In genomic region chr3:118974356-118975097, GRCh38 we compare ENCODE assay signal across 15 cellular contexts.
DNase-seq lines count a peak whose midpoint lies in the region; ATAC-seq and TF ChIP-seq lines count a peak whose summit lies in the region.
"Had no signal": no experiment of that assay in that cellular context is flagged by ENCODE, and none has a peak within 500 bp of the region (broad histone marks: within the 10 kb centered on the region; RNA-seq: fewer than 3 reads in every experiment).

No MANE protein-coding gene starts in this region.

- H3K27ac Mint-ChIP-seq in activated CD4-positive, alpha-beta T cell treated with anti-CD3 and anti-CD28 coated beads, Interleukin-2, amount 10 ng/mL, durations not matched to agents 24 days and 14 days = no peak overlapping the region
- H3K27ac Mint-ChIP-seq in neural crest cell (ENCODE audit: unreplicated experiment) (peak overlapping the region; percentile 44), natural killer cell (no peak overlapping the region)
- no peak overlapping the region for H3K27ac Mint-ChIP-seq in activated naive CD8-positive, alpha-beta T cell treated with anti-CD3 and anti-CD28 coated beads for 36 hours
- H3K27ac Mint-ChIP-seq: CD8-positive, alpha-beta T cell; HFFc6 had no signal

- peaks cover 10% of the 10 kb centered on the region for H3K27me3 Mint-ChIP-seq in activated CD4-positive, alpha-beta T cell treated with anti-CD3 and anti-CD28 coated beads, Interleukin-2, amount 10 ng/mL, durations not matched to agents 24 days and 14 days
- no peaks in the 10 kb centered on the region for H3K27me3 Mint-ChIP-seq in neural crest cell (ENCODE audit: low read depth)
- peaks cover 2 to 5% of the 10 kb centered on the region in 2 donors for H3K27me3 Mint-ChIP-seq in natural killer cell (ENCODE audit: low read depth in 2 of 2)
- H3K27me3 Mint-ChIP-seq in activated naive CD8-positive, alpha-beta T cell treated with anti-CD3 and anti-CD28 coated beads for 36 hours = peaks cover 6% of the 10 kb centered on the region

- intact Hi-C loops in activated CD4-positive, alpha-beta T cell treated with anti-CD3 and anti-CD28 coated beads, Interleukin-2, amount 10 ng/mL, durations not matched to agents 24 days and 14 days (cut with micrococcal nuclease) = no loop called here
- intact Hi-C loops in natural killer cell (cut with micrococcal nuclease) = no loop called here

- H3K4me1 Mint-ChIP-seq in activated CD4-positive, alpha-beta T cell treated with anti-CD3 and anti-CD28 coated beads, Interleukin-2, amount 10 ng/mL, durations not matched to agents 24 days and 14 days = no peaks in the 10 kb centered on the region
- H3K4me1 Mint-ChIP-seq in neural crest cell (no peaks in the 10 kb centered on the region), natural killer cell (no peaks in the 10 kb centered on the region)
- peaks cover 11% of the 10 kb centered on the region for H3K4me1 Mint-ChIP-seq in activated naive CD8-positive, alpha-beta T cell treated with anti-CD3 and anti-CD28 coated beads for 36 hours

- H3K9me3 Mint-ChIP-seq in activated CD4-positive, alpha-beta T cell treated with anti-CD3 and anti-CD28 coated beads, Interleukin-2, amount 10 ng/mL, durations not matched to agents 24 days and 14 days = peaks cover 4% of the 10 kb centered on the region
- H3K9me3 Mint-ChIP-seq in neural crest cell (peaks cover 5% of the 10 kb centered on the region), natural killer cell (peaks cover 2 to 3% of the 10 kb centered on the region in 2 donors)
- no peaks in the 10 kb centered on the region for H3K9me3 Mint-ChIP-seq in activated naive CD8-positive, alpha-beta T cell treated with anti-CD3 and anti-CD28 coated beads for 36 hours
- H3K9me3 Mint-ChIP-seq: CD8-positive, alpha-beta T cell; HFFc6 had no signal

- H3K36me3 Mint-ChIP-seq in activated CD4-positive, alpha-beta T cell treated with anti-CD3 and anti-CD28 coated beads, Interleukin-2, amount 10 ng/mL, durations not matched to agents 24 days and 14 days (ENCODE audit: low read depth) = no peaks in the 10 kb centered on the region
- H3K36me3 Mint-ChIP-seq in neural crest cell (ENCODE audit: low read depth) = no peaks in the 10 kb centered on the region
- no peaks in the 10 kb centered on the region for H3K36me3 Mint-ChIP-seq in natural killer cell
- no peaks in the 10 kb centered on the region for H3K36me3 Mint-ChIP-seq in activated naive CD8-positive, alpha-beta T cell treated with anti-CD3 and anti-CD28 coated beads for 36 hours
- H3K36me3 Mint-ChIP-seq: CD8-positive, alpha-beta T cell had no signal

- TF ChIP-seq CTCF in neural crest cell (conservative IDR thresholded peaks at IDR 0.05) (no peak), natural killer cell (IDR thresholded peaks at IDR 0.05) (no peak)

- no peak overlapping the region for H3K4me3 Mint-ChIP-seq in activated CD4-positive, alpha-beta T cell treated with anti-CD3 and anti-CD28 coated beads, Interleukin-2, amount 10 ng/mL, durations not matched to agents 24 days and 14 days
- no peak overlapping the region for H3K4me3 Mint-ChIP-seq in neural crest cell
- H3K4me3 Mint-ChIP-seq in natural killer cell = no peak overlapping the region
- no peak overlapping the region for H3K4me3 Mint-ChIP-seq in activated naive CD8-positive, alpha-beta T cell treated with anti-CD3 and anti-CD28 coated beads for 36 hours
- H3K4me3 Mint-ChIP-seq: CD8-positive, alpha-beta T cell; HFFc6 had no signal

- no peak for ATAC-seq in natural killer cell
- ATAC-seq: CD8-positive, alpha-beta T cell; Panc1 had no signal

- DNase-seq in activated CD4-positive, alpha-beta T cell treated with anti-CD3 and anti-CD28 coated beads, Interleukin-2, amount 10 ng/mL, durations not matched to agents 24 days and 14 days = peak; percentile 24
- no peak for DNase-seq in activated CD4-positive, alpha-beta T cell treated with anti-CD3 and anti-CD28 coated beads, Interleukin-2, amount 50 U/mL, for 48 hours
- DNase-seq in NCI-H446 treated with DMSO at 0.1 percent for 48 hours (lab: John Stamatoyannopoulos, UW) = peak; percentile 67
- peak; percentile 0 for DNase-seq in amniotic epithelial cell (ENCODE audit: low read depth)
- no peak for DNase-seq in neural crest cell (ENCODE audit: low read depth, low spot score)
- DNase-seq in stimulated activated CD4-positive, alpha-beta T cell treated with anti-CD3 and anti-CD28 coated beads, Interleukin-2, amount 100 ng/mL, for 24 hours = no peak
- no peak for DNase-seq in natural killer cell
- no peak for DNase-seq in activated naive CD8-positive, alpha-beta T cell treated with anti-CD3 and anti-CD28 coated beads for 36 hours
- DNase-seq: CD8-positive, alpha-beta T cell; H7; HFFc6; KG1; NCI-H187; NCI-H2107 had no signal

Comparison
In these comparisons a context has a peak if more than half of its experiments do, and no peak if none do; other contexts are left out.
1. DNase-seq: peak in activated CD4-positive, alpha-beta T cell treated with anti-CD3 and anti-CD28 coated beads, Interleukin-2, amount 10 ng/mL, durations not matched to agents 24 days and 14 days (single experiment), NCI-H446 treated with DMSO at 0.1 percent for 48 hours (single experiment) and amniotic epithelial cell (single experiment); none in activated CD4-positive, alpha-beta T cell treated with anti-CD3 and anti-CD28 coated beads, Interleukin-2, amount 50 U/mL, for 48 hours (0 of 2), neural crest cell (single experiment), stimulated activated CD4-positive, alpha-beta T cell treated with anti-CD3 and anti-CD28 coated beads, Interleukin-2, amount 100 ng/mL, for 24 hours (0 of 2), natural killer cell (single experiment) and activated naive CD8-positive, alpha-beta T cell treated with anti-CD3 and anti-CD28 coated beads for 36 hours (single experiment).